In the genomic region with DNA sequence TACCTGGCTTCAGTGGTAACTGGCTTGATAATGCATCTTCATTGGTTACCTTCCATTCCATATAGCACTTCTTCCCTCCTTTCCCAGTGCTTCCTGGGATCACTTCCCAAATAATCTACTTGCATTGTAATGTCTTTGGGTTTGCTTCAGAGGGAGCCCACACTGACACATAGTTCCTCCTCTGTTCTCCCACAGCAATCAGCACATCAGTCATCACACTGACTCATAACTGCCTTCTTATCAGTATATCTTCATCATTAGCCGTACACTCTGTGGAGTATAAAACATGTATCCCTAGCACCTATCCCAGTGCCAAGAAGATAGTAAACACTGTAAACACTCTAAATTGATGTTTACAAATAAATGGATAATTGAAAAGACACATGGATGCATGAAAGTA, we compare ENCODE assay signal across 19 cellular contexts.
DNase-seq lines count a peak whose midpoint lies in the region; ATAC-seq and TF ChIP-seq lines count a peak whose summit lies in the region.
"Had no signal": no experiment of that assay in that cellular context is flagged by ENCODE, and none has a peak within 500 bp of the region (broad histone marks: within the 10 kb centered on the region; RNA-seq: fewer than 3 reads in every experiment).

No MANE protein-coding gene starts in this region.

- H3K27me3 Mint-ChIP-seq in HFFc6 (ENCODE audit: insufficient read depth) = peaks cover 21% of the 10 kb centered on the region

- intact Hi-C loops in heart left ventricle (cut with DNase I) = no loop called here

- no peaks in the 10 kb centered on the region for H3K36me3 Mint-ChIP-seq in HFFc6 (ENCODE audit: low read depth)
- H3K36me3 Mint-ChIP-seq: CD4-positive, CD25-positive, alpha-beta regulatory T cell had no signal

- H3K4me3 ChIP-seq in fibroblast of the aortic adventitia (ENCODE audit: low read depth, low read length) (no peak overlapping the region), heart left ventricle (no peak overlapping the region)

- no peak overlapping the region for H3K27ac Mint-ChIP-seq in HFFc6
- H3K27ac Mint-ChIP-seq: CD4-positive, CD25-positive, alpha-beta regulatory T cell had no signal

- no peaks in the 10 kb centered on the region; the same call in 1 of the 2 replicates for H3K4me1 Mint-ChIP-seq in HFFc6 (ENCODE audit: low read depth)
- H3K4me1 Mint-ChIP-seq: CD4-positive, CD25-positive, alpha-beta regulatory T cell had no signal

- TF ChIP-seq CTCF in HFFc6 (IDR thresholded peaks at IDR 0.05) = no peak
- no peak for TF ChIP-seq CTCF in fibroblast of the aortic adventitia (IDR thresholded peaks at IDR 0.05; ENCODE audit: insufficient read depth, low read length)
- TF ChIP-seq CTCF in heart left ventricle (IDR thresholded peaks at IDR 0.05) = no peak

- TF ChIP-seq POLR2A in heart left ventricle (IDR thresholded peaks at IDR 0.05) = no peak

- ATAC-seq in HG03354 (IDR thresholded peaks at IDR 0.05; ENCODE audit: poor library complexity, severe bottlenecking, unreplicated experiment) (no peak), heart left ventricle (no peak)

- no peaks in the 10 kb centered on the region for H3K4me1 ChIP-seq in heart left ventricle
- H3K4me1 ChIP-seq: BE2C had no signal

- H3K4me3 Mint-ChIP-seq in HFFc6 = no peak overlapping the region
- H3K4me3 Mint-ChIP-seq: CD4-positive, CD25-positive, alpha-beta regulatory T cell had no signal

- DNase-seq in Ammon's horn (ENCODE audit: low spot score) (peak; percentile 6), HFFc6 (peak; percentile 11), SW480 (ENCODE audit: low spot score) (peak; percentile 18), fibroblast of the aortic adventitia (ENCODE audit: low read depth) (peak; percentile 1), HuH-7.5 (ENCODE audit: low spot score) (no peak), heart left ventricle (no peak), SKM-1 (lab: John Stamatoyannopoulos, UW; ENCODE audit: unreplicated experiment) (no peak)
- DNase-seq: 8988T; BE2C; CD4-positive, CD25-positive, alpha-beta regulatory T cell; COR-L47; GOT3; NCI-H1105 treated with DMSO at 0.1 percent for 48 hours; NCI-H1694; NCI-H2081 treated with DMSO at 0.1 percent for 48 hours; NCI-H748 treated with DMSO at 0.1 percent for 48 hours; NK-92 treated with Interleukin-12 subunit alpha and Interleukin-12 subunit beta, amount 100 ng/mL, for 24 hours; RPMI8226 had no signal

- no peaks in the 10 kb centered on the region for H3K9me3 Mint-ChIP-seq in HFFc6

- no peaks in the 10 kb centered on the region for H3K36me3 ChIP-seq in heart left ventricle
- H3K36me3 ChIP-seq: BE2C had no signal

- H3K9me3 ChIP-seq in heart left ventricle = no peaks in the 10 kb centered on the region
- H3K9me3 ChIP-seq: BE2C had no signal

- WGBS in heart left ventricle, 4 donors = 35 to 58% (median 54%) methylated on average over 1 of the region's 1 CpG

- H3K27ac ChIP-seq in heart left ventricle = no peak overlapping the region

- no peaks in the 10 kb centered on the region for H3K27me3 ChIP-seq in heart left ventricle
- H3K27me3 ChIP-seq: BE2C had no signal

Comparison
In these comparisons a context has a peak if more than half of its experiments do, and no peak if none do; other contexts are left out.
1. DNase-seq: peak in Ammon's horn (single experiment), HFFc6 (single experiment), SW480 (single experiment) and fibroblast of the aortic adventitia (single experiment); none in HuH-7.5 (single experiment), heart left ventricle (0 of 5) and SKM-1 (single experiment).